In genomic region chr10:100998991-100999741, GRCh38 we compare ENCODE assay signal across 1 cellular context.
TF ChIP-seq lines count a peak whose summit lies in the region.

No MANE protein-coding gene starts in this region.

TF ChIP-seq in HepG2, 621 proteins besides CTCF, POLR2A, EP300 and RAD21 (continues in another document):
- no peak for TF ChIP-seq STAT6 (CRISPR knock-in tag; IDR thresholded peaks at IDR 0.05; ENCODE audit: borderline replicate concordance)
- peak; percentile 58; the same call in 1 of the 2 replicates for TF ChIP-seq MED1 (CRISPR knock-in tag; IDR thresholded peaks at IDR 0.05)
- no peak for TF ChIP-seq ZNF660 (CRISPR knock-in tag; IDR thresholded peaks at IDR 0.05; ENCODE audit: borderline replicate concordance, low read depth)
- TF ChIP-seq SMARCE1 (IDR thresholded peaks at IDR 0.05; ENCODE audit: borderline replicate concordance), result no peak
- peak; percentile 97 for TF ChIP-seq RBFOX2 (IDR thresholded peaks at IDR 0.05; ENCODE audit: low read depth, low read length)
- TF ChIP-seq NPAS2 (CRISPR knock-in tag; IDR thresholded peaks at IDR 0.05; ENCODE audit: borderline replicate concordance), result peak; percentile 44; the same call in 1 of the 2 replicates
- 0 out of 2 replicates have a peak, but pooled peaks have one; percentile 14 for TF ChIP-seq TFAP4 (IDR thresholded peaks at IDR 0.05; ENCODE audit: borderline replicate concordance, low read depth)
- no peak for TF ChIP-seq ZBTB8A (CRISPR knock-in tag; IDR thresholded peaks at IDR 0.05; ENCODE audit: borderline replicate concordance, low read depth)
- no peak; the same call in 1 of the 2 replicates for TF ChIP-seq ZNF564 (CRISPR knock-in tag; IDR thresholded peaks at IDR 0.05)
- TF ChIP-seq TRIM24 (CRISPR knock-in tag; IDR thresholded peaks at IDR 0.05), result no peak
- TF ChIP-seq ZNF143 (CRISPR knock-in tag; IDR thresholded peaks at IDR 0.05), result no peak
- TF ChIP-seq E2F5 (CRISPR knock-in tag; conservative IDR thresholded peaks at IDR 0.05), result peak; percentile 27; the same call in 1 of the 2 replicates
- no peak for TF ChIP-seq EHMT2 (IDR thresholded peaks at IDR 0.05; ENCODE audit: borderline replicate concordance, low read depth, low read length)
- no peak for TF ChIP-seq ZNF251 (CRISPR knock-in tag; IDR thresholded peaks at IDR 0.05)
- TF ChIP-seq ZNF235 (CRISPR knock-in tag; IDR thresholded peaks at IDR 0.05; ENCODE audit: borderline replicate concordance), result peak; percentile 71; the same call in 1 of the 2 replicates
- TF ChIP-seq ZBTB21 (CRISPR knock-in tag; IDR thresholded peaks at IDR 0.05), result no peak
- no peak; the same call in 1 of the 2 replicates for TF ChIP-seq RFXAP (CRISPR knock-in tag; IDR thresholded peaks at IDR 0.05; ENCODE audit: borderline replicate concordance)
- TF ChIP-seq ZNF629 (CRISPR knock-in tag; conservative IDR thresholded peaks at IDR 0.05), result no peak
- no peak for TF ChIP-seq SMARCC2 (IDR thresholded peaks at IDR 0.05)
- TF ChIP-seq ZSCAN9 (CRISPR knock-in tag; IDR thresholded peaks at IDR 0.05; ENCODE audit: borderline replicate concordance), result peak; percentile 33; the same call in 1 of the 2 replicates
- no peak; the same call in 1 of the 2 replicates for TF ChIP-seq GMEB2 (CRISPR knock-in tag; IDR thresholded peaks at IDR 0.05; ENCODE audit: low read depth)
- no peak for TF ChIP-seq NFIC (IDR thresholded peaks at IDR 0.05; ENCODE audit: low read length)
- peak; percentile 90 for TF ChIP-seq KDM5B (CRISPR knock-in tag; IDR thresholded peaks at IDR 0.05; ENCODE audit: borderline replicate concordance)
- no peak for TF ChIP-seq ZNF766 (CRISPR knock-in tag; IDR thresholded peaks at IDR 0.05; ENCODE audit: borderline replicate concordance)
- no peak for TF ChIP-seq NR2F2 (IDR thresholded peaks at IDR 0.05; ENCODE audit: borderline replicate concordance, low read depth)
- TF ChIP-seq STAT5B (CRISPR knock-in tag; IDR thresholded peaks at IDR 0.05), result no peak
- TF ChIP-seq ZNF768 (CRISPR knock-in tag; IDR thresholded peaks at IDR 0.05), result peak; percentile 71; the same call in 1 of the 2 replicates
- peak; percentile 38; the same call in 1 of the 2 replicates for TF ChIP-seq ETS1 (CRISPR knock-in tag; IDR thresholded peaks at IDR 0.05)
- TF ChIP-seq FOXP4 (CRISPR knock-in tag; IDR thresholded peaks at IDR 0.05), result no peak
- peak; percentile 77 for TF ChIP-seq ZNF224 (CRISPR knock-in tag; IDR thresholded peaks at IDR 0.05)
- TF ChIP-seq NFRKB (IDR thresholded peaks at IDR 0.05), result no peak
- peak; percentile 60 for TF ChIP-seq HOXA3 (CRISPR knock-in tag; IDR thresholded peaks at IDR 0.05)
- no peak for TF ChIP-seq U2AF2 (IDR thresholded peaks at IDR 0.05; ENCODE audit: low read depth, low read length)
- no peak for TF ChIP-seq AKNA (CRISPR knock-in tag; IDR thresholded peaks at IDR 0.05; ENCODE audit: borderline replicate concordance)
- TF ChIP-seq LRRFIP1 (CRISPR knock-in tag; conservative IDR thresholded peaks at IDR 0.05), result no peak
- peak; percentile 45; the same call in 1 of the 3 replicates for TF ChIP-seq MXI1 (IDR thresholded peaks at IDR 0.05; ENCODE audit: borderline replicate concordance, low read depth, low read length)
- no peak for TF ChIP-seq MYPOP (CRISPR knock-in tag; IDR thresholded peaks at IDR 0.05)
- no peak for TF ChIP-seq ZFP62 (CRISPR knock-in tag; IDR thresholded peaks at IDR 0.05)
- TF ChIP-seq MEF2D (CRISPR knock-in tag; IDR thresholded peaks at IDR 0.05), result no peak
- no peak for TF ChIP-seq ZFP36L2 (CRISPR knock-in tag; IDR thresholded peaks at IDR 0.05)
- no peak for TF ChIP-seq ZBTB39 (CRISPR knock-in tag; IDR thresholded peaks at IDR 0.05)
- TF ChIP-seq ZNF333 (CRISPR knock-in tag; IDR thresholded peaks at IDR 0.05; ENCODE audit: borderline replicate concordance), result peak; percentile 55; the same call in 1 of the 2 replicates
- peak; percentile 50; the same call in 1 of the 2 replicates for TF ChIP-seq GATA4 (IDR thresholded peaks at IDR 0.05; ENCODE audit: borderline replicate concordance, low read depth)
